ENCODE assay signal across 1 cellular context in the genomic region with DNA sequence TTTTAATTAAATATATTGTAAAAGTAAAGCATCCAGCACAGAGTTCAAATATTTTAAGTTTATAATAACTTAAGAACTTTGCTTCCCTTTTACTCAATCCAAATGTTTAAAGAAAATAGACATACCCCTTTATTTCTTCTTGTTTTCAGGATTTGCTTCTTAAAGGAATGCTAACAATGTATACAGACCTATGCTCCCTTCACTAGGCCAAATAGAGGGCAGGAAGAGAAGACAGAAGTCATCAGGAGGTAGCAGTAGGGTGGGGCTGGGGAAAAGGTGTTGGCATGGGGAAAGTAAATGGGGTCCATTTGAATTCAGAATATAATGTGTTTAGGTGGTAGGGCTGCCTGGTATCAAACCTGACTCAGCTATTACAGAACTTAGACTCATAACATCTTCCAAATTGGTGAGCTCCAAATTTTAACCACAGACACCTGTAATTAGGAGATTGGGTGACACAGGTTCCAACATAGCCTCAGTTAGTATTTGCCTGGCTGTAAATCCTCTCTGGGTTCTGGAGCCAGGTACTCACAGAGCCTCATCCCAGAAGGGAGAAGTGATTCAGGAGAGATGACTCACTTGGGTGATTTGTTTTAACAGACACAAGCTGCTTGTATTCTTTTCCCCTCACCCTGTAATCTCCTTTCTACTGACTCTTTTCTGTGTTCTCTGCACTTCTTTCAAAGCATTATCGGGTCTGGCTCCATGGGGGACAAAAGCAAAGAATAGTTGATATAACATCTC.
TF ChIP-seq lines count a peak whose summit lies in the region.

No MANE protein-coding gene starts in this region.

TF ChIP-seq in GM12878, 131 proteins besides CTCF, POLR2A, EP300 and RAD21 (continued from another document):
- no peak for TF ChIP-seq HDAC6 (IDR thresholded peaks at IDR 0.05; ENCODE audit: unreplicated experiment)
- no peak for TF ChIP-seq NFIC (IDR thresholded peaks at IDR 0.05; ENCODE audit: low read depth, low read length)
